Comparison of ENCODE assay signal across 9 cellular contexts in genomic region chr17:82298538-82299421, GRCh38. TPM values are rescaled to one million over a fixed set of nuclear protein-coding genes. Genes with fewer than 3 reads are reported as not detected.
DNase-seq lines count a peak whose midpoint lies in the region; ATAC-seq, FAIRE-seq and TF ChIP-seq lines count a peak whose summit lies in the region.
"Had no signal": no experiment of that assay in that cellular context is flagged by ENCODE, and none has a peak within 500 bp of the region (broad histone marks: within the 10 kb centered on the region; RNA-seq: fewer than 3 reads in every experiment).

No MANE protein-coding gene starts in this region.

- H3K9me3 ChIP-seq in KOPT-K1 (ENCODE audit: insufficient read depth, low read length, poor library complexity, severe bottlenecking): no peaks in the 10 kb centered on the region
- H3K9me3 ChIP-seq in breast epithelium: no peaks in the 10 kb centered on the region

- H3K36me3 ChIP-seq in KOPT-K1 (ENCODE audit: insufficient read depth, low read length): no peaks in the 10 kb centered on the region
- H3K36me3 ChIP-seq in breast epithelium: no peaks in the 10 kb centered on the region

- DNase-seq in AG08396 (ENCODE audit: low spot score) (peak; percentile 25), breast epithelium (ENCODE audit: low spot score in 2 of 2) (no peak), natural killer cell (no peak), NCI-H526 treated with DMSO at 0.1 percent for 48 hours (lab: John Stamatoyannopoulos, UW) (no peak), HTR-8/SVneo (ENCODE audit: insufficient read length, low spot score) (no peak), NCI-H128 (lab: John Stamatoyannopoulos, UW; ENCODE audit: unreplicated experiment) (no peak)
- DNase-seq in activated CD4-positive, CD25-positive, alpha-beta regulatory T cell treated with anti-CD3 and anti-CD28 coated beads, Interleukin-2, amount 50 U/mL, for 72 hours: no peak

- peaks cover 7 to 21% of the 10 kb centered on the region in 2 donors for H3K4me1 ChIP-seq in breast epithelium

- peaks cover 65 to 91% of the 10 kb centered on the region in 2 donors for H3K4me1 Mint-ChIP-seq in natural killer cell

- no peak for TF ChIP-seq POLR2A in breast epithelium (IDR thresholded peaks at IDR 0.05)

- TF ChIP-seq CTCF in breast epithelium (IDR thresholded peaks at IDR 0.05) (peak in 1 of 3 donors; percentile 6), natural killer cell (IDR thresholded peaks at IDR 0.05) (no peak)

- intact Hi-C loops in breast epithelium (cut with DNase I; ENCODE audit: low total_unique reads): no loop called here
- intact Hi-C loops in natural killer cell (cut with micrococcal nuclease): loop anchor here (5.0 kb wide), 1 partner anchor 81 kb away; no protein-coding TSS in a partner anchor

- no peak for FAIRE-seq in HTR-8/SVneo (lab: Jason Lieb, UNC)

- peak overlapping the region; percentile 37 to 63 (median 53) for H3K4me3 ChIP-seq in breast epithelium
- H3K4me3 ChIP-seq: SK-N-MC had no signal

- no peaks in the 10 kb centered on the region for H3K27me3 ChIP-seq in breast epithelium

- H3K4me3 Mint-ChIP-seq in natural killer cell: peak overlapping the region; percentile 92

- H3K36me3 Mint-ChIP-seq in natural killer cell: no peaks in the 10 kb centered on the region

- H3K27ac ChIP-seq in KOPT-K1 (ENCODE audit: low read depth, low read length, poor library complexity, severe bottlenecking): peak overlapping the region; percentile 91
- peak overlapping the region; percentile 98 to 99 for H3K27ac ChIP-seq in breast epithelium
- H3K27ac ChIP-seq: SK-N-MC had no signal

- ATAC-seq in natural killer cell: no peak

- H3K9me3 Mint-ChIP-seq in natural killer cell: no peaks in the 10 kb centered on the region

- H3K27ac Mint-ChIP-seq in natural killer cell: peak overlapping the region; percentile 99

- H3K27me3 Mint-ChIP-seq in natural killer cell (ENCODE audit: low read depth in 2 of 2): no peaks in the 10 kb centered on the region

RNA-seq across cellular contexts. Expression of gene CD7, which starts 18.6 kb away (rescaled TPM):
- total RNA-seq in breast epithelium: 1 to 10 TPM in 2 of 3 donors, not detected in 1; 1.3 to 1.8 TPM
- total RNA-seq in natural killer cell: 100 to 1,000 TPM; 464 to 564 (median 522) TPM

RNA-seq across cellular contexts. Expression of gene CSNK1D, which starts 25.3 kb away (rescaled TPM):
- total RNA-seq in breast epithelium (10 to 100 TPM; 50.7 to 85.9 (median 75.2) TPM), natural killer cell (100 to 1,000 TPM; 423 to 475 (median 468) TPM)

RNA-seq across cellular contexts. Expression of gene SECTM1, which starts 34.8 kb away (rescaled TPM):
- 10 to 100 TPM; 11.5 to 23.9 (median 16.2) TPM for total RNA-seq in breast epithelium
- 10 to 100 TPM in 1 of 3 donors, 1 to 10 TPM in 2; 3.6 to 11.2 (median 6.3) TPM for total RNA-seq in natural killer cell

Comparison
In these comparisons a context has a peak if more than half of its experiments do, and no peak if none do; other contexts are left out.
1. RNA of gene CD7, which starts 18.6 kb away (total RNA-seq): 464 to 564 TPM in natural killer cell; 1.3 to 1.8 TPM in breast epithelium; every median in the first group is over 100 times any median in the second.
2. RNA of gene CSNK1D, which starts 25.3 kb away (total RNA-seq): 423 to 475 TPM in natural killer cell; 50.7 to 85.9 TPM in breast epithelium; every median in the first group is over 4 times any median in the second.